In the genomic region with DNA sequence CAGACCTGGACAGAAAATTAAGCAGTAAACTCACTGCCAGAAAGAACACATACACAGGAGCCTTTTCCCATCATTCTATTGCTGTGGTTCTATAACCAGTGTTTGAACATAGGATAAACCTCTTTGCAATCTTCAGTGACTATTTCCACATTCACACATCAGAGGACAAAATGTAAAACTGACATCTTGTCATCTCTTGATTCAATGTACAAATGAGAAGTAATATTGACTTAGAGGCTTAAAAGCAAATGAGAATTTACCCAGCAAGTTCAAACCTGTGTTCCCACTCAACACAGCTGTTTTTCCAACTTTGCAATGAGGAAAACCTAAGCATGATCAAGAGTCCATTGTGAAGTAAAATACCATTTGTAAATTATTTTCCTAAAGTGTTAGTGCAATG, we compare ENCODE assay signal across 1 cellular context.
TF ChIP-seq lines count a peak whose summit lies in the region.

No MANE protein-coding gene starts in this region.

TF ChIP-seq in HepG2, 621 proteins besides CTCF, POLR2A, EP300 and RAD21 (continued from another document and continues in another):
- TF ChIP-seq ZNF609 (CRISPR knock-in tag; IDR thresholded peaks at IDR 0.05; ENCODE audit: borderline replicate concordance), result peak; percentile 50; the same call in 1 of the 2 replicates
- no peak for TF ChIP-seq STAT5B (CRISPR knock-in tag; IDR thresholded peaks at IDR 0.05)
- TF ChIP-seq NR2F1 (CRISPR knock-in tag; IDR thresholded peaks at IDR 0.05), result no peak
- no peak for TF ChIP-seq SOX6 (IDR thresholded peaks at IDR 0.05)
- TF ChIP-seq SOX6 (CRISPR knock-in tag; IDR thresholded peaks at IDR 0.05), result peak; percentile 55
- peak; percentile 41 for TF ChIP-seq MED8 (CRISPR knock-in tag; IDR thresholded peaks at IDR 0.05; ENCODE audit: insufficient replicate concordance)
- peak; percentile 97 for TF ChIP-seq NCOA2 (CRISPR knock-in tag; IDR thresholded peaks at IDR 0.05)
- peak; percentile 31; the same call in 1 of the 2 replicates for TF ChIP-seq RCOR2 (CRISPR knock-in tag; IDR thresholded peaks at IDR 0.05)
- TF ChIP-seq GPBP1L1 (CRISPR knock-in tag; IDR thresholded peaks at IDR 0.05), result no peak
- TF ChIP-seq GATAD2A (CRISPR knock-in tag; IDR thresholded peaks at IDR 0.05), result peak; percentile 84
- peak; percentile 41; the same call in 1 of the 2 replicates for TF ChIP-seq SALL1 (CRISPR knock-in tag; IDR thresholded peaks at IDR 0.05)
- no peak for TF ChIP-seq ZNF746 (CRISPR knock-in tag; IDR thresholded peaks at IDR 0.05)
- TF ChIP-seq FOXA3 (CRISPR knock-in tag; IDR thresholded peaks at IDR 0.05), result peak; percentile 81
- TF ChIP-seq ARID5B (CRISPR knock-in tag; IDR thresholded peaks at IDR 0.05), result peak; percentile 81
- no peak for TF ChIP-seq ZSCAN5A (CRISPR knock-in tag; IDR thresholded peaks at IDR 0.05; ENCODE audit: borderline replicate concordance)
- TF ChIP-seq ARID3A (IDR thresholded peaks at IDR 0.05; ENCODE audit: low read depth, low read length), result peak; percentile 77; the same call in 1 of the 2 replicates
- TF ChIP-seq FOXJ3 (CRISPR knock-in tag; IDR thresholded peaks at IDR 0.05; ENCODE audit: borderline replicate concordance), result peak; percentile 86; the same call in 1 of the 2 replicates
- TF ChIP-seq PBX2 (CRISPR knock-in tag; IDR thresholded peaks at IDR 0.05), result 0 out of 2 replicates have a peak, but pooled peaks have one; percentile 50
- TF ChIP-seq NR2F6 (IDR thresholded peaks at IDR 0.05), result 0 out of 2 replicates have a peak, but pooled peaks have one; percentile 14
- TF ChIP-seq NR2F6 (CRISPR knock-in tag; IDR thresholded peaks at IDR 0.05), result 0 out of 2 replicates have a peak, but pooled peaks have one; percentile 11
- TF ChIP-seq KAT8 (CRISPR knock-in tag; IDR thresholded peaks at IDR 0.05), result 0 out of 2 replicates have a peak, but pooled peaks have one; percentile 36
- TF ChIP-seq MED13 (CRISPR knock-in tag; IDR thresholded peaks at IDR 0.05), result 0 out of 2 replicates have a peak, but pooled peaks have one; percentile 31
- TF ChIP-seq CSRNP1 (CRISPR knock-in tag; IDR thresholded peaks at IDR 0.05), result no peak
- peak; percentile 96 for TF ChIP-seq MED1 (CRISPR knock-in tag; IDR thresholded peaks at IDR 0.05)
- TF ChIP-seq, protein P1, sequence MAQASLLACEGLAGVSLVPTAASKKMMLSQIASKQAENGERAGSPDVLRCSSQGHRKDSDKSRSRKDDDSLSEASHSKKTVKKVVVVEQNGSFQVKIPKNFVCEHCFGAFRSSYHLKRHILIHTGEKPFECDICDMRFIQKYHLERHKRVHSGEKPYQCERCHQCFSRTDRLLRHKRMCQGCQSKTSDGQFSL (CRISPR knock-in tag; IDR thresholded peaks at IDR 0.05), result no peak
- TF ChIP-seq, protein P2, sequence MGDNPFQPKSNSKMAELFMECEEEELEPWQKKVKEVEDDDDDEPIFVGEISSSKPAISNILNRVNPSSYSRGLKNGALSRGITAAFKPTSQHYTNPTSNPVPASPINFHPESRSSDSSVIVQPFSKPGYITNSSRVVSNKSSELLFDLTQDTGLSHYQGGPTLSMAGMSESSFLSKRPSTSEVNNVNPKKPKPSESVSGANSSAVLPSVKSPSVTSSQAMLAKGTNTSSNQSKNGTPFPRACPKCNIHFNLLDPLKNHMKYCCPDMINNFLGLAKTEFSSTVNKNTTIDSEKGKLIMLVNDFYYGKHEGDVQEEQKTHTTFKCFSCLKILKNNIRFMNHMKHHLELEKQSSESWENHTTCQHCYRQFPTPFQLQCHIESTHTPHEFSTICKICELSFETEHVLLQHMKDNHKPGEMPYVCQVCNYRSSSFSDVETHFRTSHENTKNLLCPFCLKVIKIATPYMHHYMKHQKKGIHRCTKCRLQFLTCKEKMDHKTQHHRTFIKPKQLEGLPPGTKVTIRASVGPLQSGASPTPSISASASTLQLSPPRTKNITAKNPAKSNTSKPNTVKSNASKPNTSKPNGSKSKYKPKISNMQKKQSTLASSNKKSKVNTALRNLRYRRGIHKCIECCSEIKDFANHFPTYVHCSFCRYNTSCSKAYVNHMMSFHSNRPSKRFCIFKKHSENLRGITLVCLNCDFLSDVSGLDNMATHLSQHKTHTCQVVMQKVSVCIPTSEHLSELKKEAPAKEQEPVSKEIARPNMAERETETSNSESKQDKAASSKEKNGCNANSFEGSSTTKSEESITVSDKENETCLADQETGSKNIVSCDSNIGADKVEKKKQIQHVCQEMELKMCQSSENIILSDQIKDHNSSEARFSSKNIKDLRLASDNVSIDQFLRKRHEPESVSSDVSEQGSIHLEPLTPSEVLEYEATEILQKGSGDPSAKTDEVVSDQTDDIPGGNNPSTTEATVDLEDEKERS (CRISPR knock-in tag; IDR thresholded peaks at IDR 0.05), result 0 out of 2 replicates have a peak, but pooled peaks have one; percentile 43
- no peak for TF ChIP-seq ZNF138 (CRISPR knock-in tag; IDR thresholded peaks at IDR 0.05; ENCODE audit: low read depth)
- TF ChIP-seq TCF7 (IDR thresholded peaks at IDR 0.05; ENCODE audit: low read depth), result peak; percentile 91
- no peak for TF ChIP-seq ZNF350 (CRISPR knock-in tag; IDR thresholded peaks at IDR 0.05; ENCODE audit: borderline replicate concordance, low read depth)
- no peak for TF ChIP-seq ZNF414 (CRISPR knock-in tag; IDR thresholded peaks at IDR 0.05)
- TF ChIP-seq, protein P3, sequence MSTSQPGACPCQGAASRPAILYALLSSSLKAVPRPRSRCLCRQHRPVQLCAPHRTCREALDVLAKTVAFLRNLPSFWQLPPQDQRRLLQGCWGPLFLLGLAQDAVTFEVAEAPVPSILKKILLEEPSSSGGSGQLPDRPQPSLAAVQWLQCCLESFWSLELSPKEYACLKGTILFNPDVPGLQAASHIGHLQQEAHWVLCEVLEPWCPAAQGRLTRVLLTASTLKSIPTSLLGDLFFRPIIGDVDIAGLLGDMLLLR (CRISPR knock-in tag; IDR thresholded peaks at IDR 0.05), result no peak
- peak; percentile 33; the same call in 1 of the 2 replicates for TF ChIP-seq EHMT2 (IDR thresholded peaks at IDR 0.05; ENCODE audit: borderline replicate concordance, low read depth, low read length)
- no peak for TF ChIP-seq PHF20 (CRISPR knock-in tag; IDR thresholded peaks at IDR 0.05)
- no peak for TF ChIP-seq CENPX (CRISPR knock-in tag; IDR thresholded peaks at IDR 0.05)
